9 cellular contexts compared by ENCODE assay signal in the genomic region with DNA sequence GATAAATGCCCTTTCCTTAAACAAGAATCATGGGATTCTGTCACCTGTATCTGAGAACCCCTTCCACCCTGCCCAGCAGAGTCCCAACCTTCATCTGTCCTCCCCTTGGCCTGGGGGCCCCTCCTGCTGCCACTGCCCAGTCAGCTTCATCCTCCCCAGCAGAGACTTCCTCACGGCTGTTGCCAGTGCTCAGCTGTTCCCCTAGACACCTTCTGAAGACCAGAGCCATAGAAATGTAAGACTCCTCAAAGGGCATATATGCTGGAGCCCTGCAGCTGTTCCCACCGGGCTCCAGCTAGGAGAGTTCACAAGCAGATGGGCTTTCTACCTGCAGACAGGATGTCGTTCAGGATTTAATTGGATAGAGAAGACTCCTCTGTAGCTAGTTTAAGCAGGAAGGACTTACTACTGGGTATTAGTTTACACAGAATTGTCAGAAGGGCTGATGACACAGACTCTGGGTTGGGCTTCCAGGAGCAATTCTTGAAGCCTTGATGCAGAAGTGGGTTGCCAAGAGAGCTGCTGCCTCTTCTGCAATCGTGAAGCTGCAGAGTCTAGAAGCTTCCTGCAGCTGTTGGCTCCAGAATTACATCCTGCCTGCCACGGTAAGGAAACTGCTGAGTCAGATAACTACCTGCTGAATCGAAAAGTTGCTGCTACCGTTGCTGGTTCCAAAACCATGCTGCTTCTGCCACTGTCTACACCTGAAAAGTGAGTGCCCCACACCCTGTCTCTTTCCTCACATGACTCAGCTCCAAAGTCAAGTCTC. TPM values are rescaled to one million over a fixed set of nuclear protein-coding genes. Genes with fewer than 3 reads are reported as not detected.
A peak's percentile ranks its signal among the peaks of the same experiment; 100 is the strongest.
DNase-seq lines count a peak whose midpoint lies in the region; ATAC-seq, FAIRE-seq and TF ChIP-seq lines count a peak whose summit lies in the region.
"Had no signal": no experiment of that assay in that cellular context is flagged by ENCODE, and none has a peak within 500 bp of the region (broad histone marks: within the 10 kb centered on the region; RNA-seq: fewer than 3 reads in every experiment).

No MANE protein-coding gene starts in this region.

- TF ChIP-seq RAD21 in K562 (CRISPR knock-in tag; conservative IDR thresholded peaks at IDR 0.05 in 1 of 2, IDR thresholded peaks at IDR 0.05 in 1 of 2), result no peak

- H3K4me3 Mint-ChIP-seq in neural crest cell, result no peak overlapping the region

- no peak for TF ChIP-seq EP300 in K562 (IDR thresholded peaks at IDR 0.05; ENCODE audit: low read length)

- no peak overlapping the region for H3K4me2 ChIP-seq in K562 (ENCODE audit: insufficient read depth, low read length)

- H3K27ac ChIP-seq in K562 (ENCODE audit: extremely low read depth, low read depth, low read length), result no peak overlapping the region
- no peak overlapping the region for H3K27ac ChIP-seq in substantia nigra (ENCODE audit: low read depth, low read length, poor library complexity, severe bottlenecking)

- H3K4me3 ChIP-seq in K562, result no peak overlapping the region

- TF ChIP-seq CTCF in K562 (IDR thresholded peaks at IDR 0.05 in 2 of 3, conservative IDR thresholded peaks at IDR 0.05 in 1 of 3; ENCODE audit: insufficient read depth in 2 of 3, low read depth in 1 of 3, low read length in 3 of 3), result no peak
- TF ChIP-seq CTCF in neural crest cell (conservative IDR thresholded peaks at IDR 0.05), result no peak

- peaks cover 3% of the 10 kb centered on the region for H3K27me3 Mint-ChIP-seq in neural crest cell (ENCODE audit: low read depth)

- peak overlapping the region; percentile 37 for H3K27ac Mint-ChIP-seq in neural crest cell (ENCODE audit: unreplicated experiment)

- H3K9me3 Mint-ChIP-seq in neural crest cell, result no peaks in the 10 kb centered on the region

- no peaks in the 10 kb centered on the region for H3K36me3 ChIP-seq in K562 (ENCODE audit: control insufficient read depth, insufficient read depth, low read length)

- H3K4me1 Mint-ChIP-seq in neural crest cell, result no peaks in the 10 kb centered on the region

- H4K20me1 ChIP-seq in K562 (replicated peaks; ENCODE audit: control insufficient read depth, insufficient read depth, low read length), result no peaks in the 10 kb centered on the region

- ATAC-seq in activated CD4-positive, CD25-positive, alpha-beta regulatory T cell treated with anti-CD3 and anti-CD28 coated beads, Interleukin-2, amount 50 U/mL, for 24 hours, result peak; percentile 20 to 35
- ATAC-seq in K562 (no peak; the same call in 2 of the 3 replicates), GM21390 (IDR thresholded peaks at IDR 0.05; ENCODE audit: unreplicated experiment) (no peak)
- ATAC-seq: stimulated activated naive CD8-positive, alpha-beta T cell treated with anti-CD3 and anti-CD28 coated beads, Interleukin-15, Interleukin-2, amounts not matched to agents 100 U/mL and 50 U/mL, for 24 hours had no signal

- H2AFZ ChIP-seq in K562 (ENCODE audit: low read depth, low read length), result no peak overlapping the region

- no peak for DNase-seq in activated CD4-positive, CD25-positive, alpha-beta regulatory T cell (lab: John Stamatoyannopoulos, UW)
- DNase-seq in NCI-H510A (lab: John Stamatoyannopoulos, UW) (peak; percentile 70), K562 (ENCODE audit: extremely low read depth in 1 of 4, low spot score in 3 of 4) (no peak), neural crest cell (ENCODE audit: low read depth, low spot score) (no peak), substantia nigra (lab: John Stamatoyannopoulos, UW) (no peak), anterior cingulate cortex (lab: John Stamatoyannopoulos, UW) (no peak)
- DNase-seq: stimulated activated naive CD8-positive, alpha-beta T cell treated with anti-CD3 and anti-CD28 coated beads, Interleukin-15, Interleukin-2, amounts not matched to agents 100 U/mL and 50 U/mL, for 24 hours had no signal

- peak; percentile 26 for FAIRE-seq in K562 (lab: Jason Lieb, UNC)

- in situ Hi-C loops in K562 (cut with MboI), result no loop called here

- TF ChIP-seq POLR2A in K562 (conservative IDR thresholded peaks at IDR 0.05), result no peak

- WGBS in K562 (ENCODE audit: insufficient coverage, low coverage, missing lambda C conversion rate), result 0% methylated on average over 7 of the region's 7 CpGs

- peaks cover 0 to 21% of the 10 kb centered on the region in 2 experiments; a peak in 3 of 5 replicates for H3K4me1 ChIP-seq in K562 (replicated peaks in 1 of 2; ENCODE audit: control insufficient read depth in 2 of 2, insufficient read depth in 2 of 2, low read length in 2 of 2)

- no peaks in the 10 kb centered on the region for H3K9me3 ChIP-seq in K562 (replicated peaks; ENCODE audit: control insufficient read depth, insufficient read depth, low read depth, low read length)

- CTCF ChIA-PET in K562 (lab: Yijun Ruan, JAX; ENCODE audit: low intra/inter-chr PET ratio), result interaction anchor here (0.5 kb wide), 1 partner anchor 303 kb away, joined by 3 read pairs; no protein-coding TSS in a partner anchor

- no peak overlapping the region; a peak in 1 of 4 replicates for H3K9ac ChIP-seq in K562 (ENCODE audit: insufficient read depth in 1 of 2, low read depth in 2 of 2, low read length in 2 of 2)

- H3K27me3 ChIP-seq in K562 (ENCODE audit: control insufficient read depth in 2 of 2, insufficient read depth in 2 of 2, low read length in 2 of 2), result peaks cover 10 to 28% of the 10 kb centered on the region in 2 experiments

- POLR2A ChIA-PET in K562 (lab: Yijun Ruan, JAX), result interaction anchor here (0.6 to 1.5 kb wide), 8 partner anchors 9 to 75 kb away, joined by 3 to 4 read pairs (median 3); no protein-coding TSS in a partner anchor

- no peaks in the 10 kb centered on the region for H3K9me1 ChIP-seq in K562 (ENCODE audit: control insufficient read depth, insufficient read depth, low read length)

- intact Hi-C loops in K562 (cut with micrococcal nuclease), result no loop called here

- BruUV-seq in K562 (replicated peaks; lab: Mats Ljungman, UMichigan), result no TSS peak

- H3K79me2 ChIP-seq in K562 (ENCODE audit: control insufficient read depth, insufficient read depth, low read length), result no peaks in the 10 kb centered on the region

- no peaks in the 10 kb centered on the region for H3K36me3 Mint-ChIP-seq in neural crest cell (ENCODE audit: low read depth)

TF ChIP-seq in K562, 482 proteins besides CTCF, POLR2A, EP300 and RAD21:
- TF ChIP-seq NFE2 (IDR thresholded peaks at IDR 0.05; ENCODE audit: low read depth) (peak; percentile 74), ZNF316 (IDR thresholded peaks at IDR 0.05) (peak; percentile 99), MAFF (IDR thresholded peaks at IDR 0.05; ENCODE audit: low read length) (peak; percentile 93), SNRNP70 (optimal IDR thresholded peaks at IDR 0.05; ENCODE audit: low read depth, low read length) (no peak), MAFK (IDR thresholded peaks at IDR 0.05; ENCODE audit: low read length) (peak; percentile 95), BACH1 (tag; IDR thresholded peaks at IDR 0.05) (peak; percentile 77), MAFG (tag; conservative IDR thresholded peaks at IDR 0.05) (peak; percentile 93), ZFP30 (CRISPR knock-in tag; IDR thresholded peaks at IDR 0.05; ENCODE audit: borderline replicate concordance) (no peak), CBFA2T3 (IDR thresholded peaks at IDR 0.05) (peak; percentile 26; the same call in 1 of the 2 replicates), NRF1 (conservative IDR thresholded peaks at IDR 0.05 in 1 of 2, IDR thresholded peaks at IDR 0.05 in 1 of 2) (no peak), TCFL5 (CRISPR knock-in tag; conservative IDR thresholded peaks at IDR 0.05) (no peak), C11orf30 (IDR thresholded peaks at IDR 0.05; ENCODE audit: low read depth) (peak; percentile 97)
- TF ChIP-seq, protein P1, sequence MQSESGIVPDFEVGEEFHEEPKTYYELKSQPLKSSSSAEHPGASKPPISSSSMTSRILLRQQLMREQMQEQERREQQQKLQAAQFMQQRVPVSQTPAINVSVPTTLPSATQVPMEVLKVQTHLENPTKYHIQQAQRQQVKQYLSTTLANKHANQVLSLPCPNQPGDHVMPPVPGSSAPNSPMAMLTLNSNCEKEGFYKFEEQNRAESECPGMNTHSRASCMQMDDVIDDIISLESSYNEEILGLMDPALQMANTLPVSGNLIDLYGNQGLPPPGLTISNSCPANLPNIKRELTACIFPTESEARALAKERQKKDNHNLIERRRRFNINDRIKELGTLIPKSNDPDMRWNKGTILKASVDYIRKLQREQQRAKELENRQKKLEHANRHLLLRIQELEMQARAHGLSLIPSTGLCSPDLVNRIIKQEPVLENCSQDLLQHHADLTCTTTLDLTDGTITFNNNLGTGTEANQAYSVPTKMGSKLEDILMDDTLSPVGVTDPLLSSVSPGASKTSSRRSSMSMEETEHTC (IDR thresholded peaks at IDR 0.05), result no peak

RNA-seq across cellular contexts. Expression of gene MLN, which starts 57.1 kb away (rescaled TPM):
- not detected in 2 replicates for total RNA-seq in K562 (2011; cell fraction: chromatin; rRNA removed; ENCODE audit: low replicate concordance)
- not detected in 2 replicates for total RNA-seq in K562 (2011; cell fraction: nucleolus; rRNA removed)
- not detected in 2 replicates for total RNA-seq in K562 (2011; cell fraction: nucleoplasm; rRNA removed)
- not detected in 2 replicates for total RNA-seq in K562 (2014; rRNA removed)
- total RNA-seq in K562 (2014; rRNA removed; fragmentation: Illumina TruSeq; extraction: Trizol), result not detected in 2 replicates
- not detected in 2 replicates for total RNA-seq in K562 (2015; rRNA removed; fragmentation: Illumina TruSeq; extraction: Trizol)
- total RNA-seq in K562 (2021), result not detected in 2 replicates
- polyA plus RNA-seq in K562 (2011; rRNA removed), result not detected in 2 replicates
- not detected in 2 replicates for polyA plus RNA-seq in K562 (2011; cell fraction: cytosol; rRNA removed)
- not detected in 2 replicates for polyA plus RNA-seq in K562 (2011; cell fraction: nucleus; rRNA removed)
- not detected in 2 replicates for polyA plus RNA-seq in K562 (2012)
- not detected in 2 replicates for polyA plus RNA-seq in K562 (2014; fragmentation: Illumina TruSeq; extraction: Trizol)
- polyA plus RNA-seq in K562 (2014; fragmentation: Nextera tagmentation; extraction: Ambion mirVana), result not detected
- polyA plus RNA-seq in K562 (2014; rRNA removed), result not detected in 2 replicates
- polyA minus RNA-seq in K562 (2011; rRNA and poly(A)+ RNA removed), result not detected in 2 replicates
- polyA minus RNA-seq in K562 (2011; cell fraction: cytosol; rRNA and poly(A)+ RNA removed), result not detected in 2 replicates
- polyA minus RNA-seq in K562 (2011; cell fraction: nucleus; rRNA and poly(A)+ RNA removed), result not detected in 2 replicates
- not detected in 2 replicates for total RNA-seq in neural crest cell

Comparison
In these comparisons a context has a peak if more than half of its experiments do, and no peak if none do; other contexts are left out.
1. ATAC-seq: peak in activated CD4-positive, CD25-positive, alpha-beta regulatory T cell treated with anti-CD3 and anti-CD28 coated beads, Interleukin-2, amount 50 U/mL, for 24 hours (2 of 2); none in K562 (single experiment) and GM21390 (single experiment).